In genomic region chr2:11749646-11750349, GRCh38 we compare ENCODE assay signal across 8 cellular contexts. TPM values are rescaled to one million over a fixed set of nuclear protein-coding genes. Genes with fewer than 3 reads are reported as not detected.
DNase-seq lines count a peak whose midpoint lies in the region; ATAC-seq lines count a peak whose summit lies in the region.

No MANE protein-coding gene starts in this region.

- H3K4me2 ChIP-seq in BLaER1, result peak overlapping the region; percentile 83

- H3K4me1 ChIP-seq in BLaER1, result peaks cover 91% of the 10 kb centered on the region

- H3K36me3 ChIP-seq in BLaER1, result no peaks in the 10 kb centered on the region

- ATAC-seq in GM19395 (IDR thresholded peaks at IDR 0.05; ENCODE audit: unreplicated experiment) (peak; percentile 11), T-cell (replicated peaks in 1 of 4) (no peak), GM19452 (IDR thresholded peaks at IDR 0.05; ENCODE audit: unreplicated experiment) (no peak), GM19328 (IDR thresholded peaks at IDR 0.05; ENCODE audit: unreplicated experiment) (no peak)

- CTCF ChIA-PET in T-cell (lab: Charles Lee), result interaction anchor here (0.5 to 4.7 kb wide), 8 partner anchors 9 to 583 kb away, joined by 3 to 36 read pairs (median 4); no protein-coding TSS in a partner anchor

- H3K4me1 Mint-ChIP-seq in T-cell, result peaks cover 70 to 89% (median 85%) of the 10 kb centered on the region in 3 donors

- no peaks in the 10 kb centered on the region for H3K27me3 Mint-ChIP-seq in T-cell

- peak overlapping the region; percentile 83 for H3K4me3 ChIP-seq in BLaER1

- H3K9me3 Mint-ChIP-seq in T-cell, result no peaks in the 10 kb centered on the region

- peak overlapping the region; percentile 77 to 91 for H3K27ac Mint-ChIP-seq in T-cell

- DNase-seq in T-cell (peak in 2 of 34 experiments; percentile 9 to 14), islet precursor cell (peak; percentile 72), NCI-H510A treated with DMSO at 0.1 percent for 48 hours (lab: John Stamatoyannopoulos, UW) (no peak), NCI-H187 treated with DMSO at 0.1 percent for 48 hours (lab: John Stamatoyannopoulos, UW) (no peak)

- POLR2A ChIA-PET in T-cell (lab: Charles Lee), result interaction anchor here in 1 of 2 donors (1.0 kb wide), 1 partner anchor 30 kb away, joined by 3 read pairs; no protein-coding TSS in a partner anchor

- H4K20me1 ChIP-seq in BLaER1, result peaks cover 70% of the 10 kb centered on the region

- H3K27me3 ChIP-seq in BLaER1, result no peaks in the 10 kb centered on the region

- no peaks in the 10 kb centered on the region for H3K9me3 ChIP-seq in BLaER1

- peak overlapping the region; percentile 92 for H3K27ac ChIP-seq in BLaER1

- peak overlapping the region; percentile 93 for H3K9ac ChIP-seq in BLaER1

- H3K4me3 Mint-ChIP-seq in T-cell, result peak overlapping the region; percentile 87 to 96 (median 89)

- H3K36me3 Mint-ChIP-seq in T-cell, result no peaks in the 10 kb centered on the region

RNA-seq across cellular contexts. Expression of gene LPIN1, which starts 3.4 kb away (rescaled TPM):
- 100 to 1,000 TPM in 2 of 5 donors, 10 to 100 TPM in 3; 67.1 to 102 (median 88.0) TPM for total RNA-seq in T-cell
